In the genomic region with DNA sequence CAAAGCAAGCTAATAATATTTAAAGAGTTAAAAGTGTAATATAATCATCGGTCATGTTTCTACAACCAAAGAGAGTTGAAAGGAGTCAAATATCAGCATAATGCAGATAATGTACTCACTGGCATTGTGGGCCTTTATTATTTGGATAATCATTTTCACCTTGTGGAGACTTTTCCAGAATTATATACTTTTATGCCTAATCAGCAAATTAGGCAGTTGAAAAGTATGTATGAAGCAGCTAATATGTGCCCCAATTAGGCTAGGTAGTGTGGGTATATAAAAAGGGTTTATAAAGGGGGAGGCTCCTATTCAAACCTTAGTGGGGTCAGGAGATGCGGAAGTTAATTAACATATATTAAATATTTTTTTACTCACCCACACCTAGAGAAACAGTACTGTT, we compare ENCODE assay signal across 20 cellular contexts.
"Had no signal": no experiment of that assay in that cellular context is flagged by ENCODE, and none has a peak within 500 bp of the region (broad histone marks: within the 10 kb centered on the region; RNA-seq: fewer than 3 reads in every experiment).

No MANE protein-coding gene starts in this region.

- H2AFZ ChIP-seq: neural progenitor cell had no signal

- H3K27me3 ChIP-seq: heart left ventricle, neural progenitor cell, ovary, tibial nerve, upper lobe of right lung had no signal

- H3K27ac ChIP-seq: neural progenitor cell, ovary had no signal

- H3K4me3 ChIP-seq: coronary artery, heart left ventricle, lung, neural progenitor cell, ovary, tibial nerve, upper lobe of right lung had no signal

- H3K9me3 ChIP-seq: heart left ventricle, ovary, tibial nerve, upper lobe of right lung had no signal

- H3K27me3 Mint-ChIP-seq: naive B cell; stimulated activated naive CD8-positive, alpha-beta T cell treated with anti-CD3 and anti-CD28 coated beads, Interleukin-15, Interleukin-2, amounts not matched to agents 100 ng/mL and 50 ng/mL, for 24 hours had no signal

- H3K36me3 Mint-ChIP-seq: naive B cell, neural progenitor cell had no signal

- H3K4me3 Mint-ChIP-seq: neural progenitor cell; stimulated activated effector memory CD8-positive, alpha-beta T cell treated with anti-CD3 and anti-CD28 coated beads, Interleukin-12 subunit alpha, Interleukin-12 subunit beta, amount 100 ng/mL, for 72 hours; stimulated activated naive CD8-positive, alpha-beta T cell treated with anti-CD3 and anti-CD28 coated beads, Interleukin-15, Interleukin-2, amounts not matched to agents 100 ng/mL and 50 ng/mL, for 24 hours had no signal

- ATAC-seq: heart left ventricle; left colon; left ventricle myocardium superior; right cardiac atrium; stimulated activated effector memory CD8-positive, alpha-beta T cell treated with anti-CD3 and anti-CD28 coated beads, Interleukin-12 subunit alpha, Interleukin-12 subunit beta, amount 100 ng/mL, for 72 hours; upper lobe of right lung had no signal

- H3K27ac Mint-ChIP-seq: neural progenitor cell; stimulated activated naive CD8-positive, alpha-beta T cell treated with anti-CD3 and anti-CD28 coated beads, Interleukin-15, Interleukin-2, amounts not matched to agents 100 ng/mL and 50 ng/mL, for 24 hours had no signal

- DNase-seq: effector CD4-positive, alpha-beta T cell; foreskin melanocyte; heart left ventricle; hippocampal formation; left colon; left ventricle myocardium superior; mesendoderm; naive B cell; nucleus accumbens; ovary; right cardiac atrium; stimulated activated CD4-positive, alpha-beta T cell treated with anti-CD3 and anti-CD28 coated beads, Interleukin-4, amount 100 ng/mL, for 1 hour; stimulated activated CD8-positive, alpha-beta memory T cell treated with anti-CD3 and anti-CD28 coated beads, Interleukin-4, amount 100 ng/mL, for 48 hours; upper lobe of right lung had no signal

- H3K9me3 Mint-ChIP-seq: naive B cell; neural progenitor cell; stimulated activated effector memory CD8-positive, alpha-beta T cell treated with anti-CD3 and anti-CD28 coated beads, Interleukin-12 subunit alpha, Interleukin-12 subunit beta, amount 100 ng/mL, for 72 hours; stimulated activated naive CD8-positive, alpha-beta T cell treated with anti-CD3 and anti-CD28 coated beads, Interleukin-15, Interleukin-2, amounts not matched to agents 100 ng/mL and 50 ng/mL, for 24 hours had no signal

- H3K4me2 ChIP-seq: neural progenitor cell had no signal

- H3K9ac ChIP-seq: neural progenitor cell had no signal

- H3K36me3 ChIP-seq: heart left ventricle, neural progenitor cell, ovary, tibial nerve, upper lobe of right lung had no signal
